In genomic region chrX:129842510-129843208, GRCh38 we compare ENCODE assay signal across 8 cellular contexts. TPM values are rescaled to one million over a fixed set of nuclear protein-coding genes. Genes with fewer than 3 reads are reported as not detected.
DNase-seq lines count a peak whose midpoint lies in the region; ATAC-seq and TF ChIP-seq lines count a peak whose summit lies in the region.

No MANE protein-coding gene starts in this region.

- peak overlapping the region; percentile 82 for H3K4me3 ChIP-seq in ACC112 (ENCODE audit: low read depth, low read length)
- H3K4me3 ChIP-seq in HAP-1: peak overlapping the region; percentile 73
- peak overlapping the region; percentile 79 for H3K4me3 ChIP-seq in left ventricle myocardium inferior
- peak overlapping the region; percentile 74 for H3K4me3 ChIP-seq in psoas muscle

- H3K4me1 ChIP-seq in ACC112 (ENCODE audit: control insufficient read depth, insufficient read depth, low read length, unreplicated experiment) (no peaks in the 10 kb centered on the region), HAP-1 (no peaks in the 10 kb centered on the region), left ventricle myocardium inferior (peaks cover 18% of the 10 kb centered on the region), psoas muscle (no peaks in the 10 kb centered on the region)

- H3K36me3 ChIP-seq in ACC112 (ENCODE audit: insufficient read depth, low read length) (no peaks in the 10 kb centered on the region), HAP-1 (replicated peaks) (peaks cover 11% of the 10 kb centered on the region), left ventricle myocardium inferior (no peaks in the 10 kb centered on the region), psoas muscle (ENCODE audit: insufficient read depth in 1 of 2, low read depth in 1 of 2) (peaks cover 0 to 7% of the 10 kb centered on the region in 2 donors)

- H3K27ac Mint-ChIP-seq in activated T-cell treated with anti-CD3 and anti-CD28 coated beads, Interleukin-2, amount 50 U/mL, for 24 hours: peak overlapping the region; percentile 65

- peak overlapping the region; percentile 81 for H3K4me3 Mint-ChIP-seq in activated T-cell treated with anti-CD3 and anti-CD28 coated beads, Interleukin-2, amount 50 U/mL, for 24 hours

- TF ChIP-seq CTCF in left ventricle myocardium inferior (IDR thresholded peaks at IDR 0.05; ENCODE audit: borderline replicate concordance) (no peak), psoas muscle (IDR thresholded peaks at IDR 0.05) (no peak)

- peak in 1 of 2 experiments; percentile 40 for DNase-seq in HAP-1 (ENCODE audit: low spot score in 2 of 2)
- peak; percentile 32 for DNase-seq in activated T-cell treated with anti-CD3 and anti-CD28 coated beads, Interleukin-2, amount 50 U/mL, for 24 hours
- DNase-seq in left ventricle myocardium inferior: peak; percentile 18
- DNase-seq in psoas muscle: peak; percentile 20 to 54
- DNase-seq in dedifferentiated amniotic fluid mesenchymal stem cell (ENCODE audit: extremely low spot score): no peak
- DNase-seq in superior temporal gyrus (ENCODE audit: extremely low spot score): no peak

- peak overlapping the region; percentile 47 for H3K27ac ChIP-seq in ACC112 (ENCODE audit: low read depth, low read length)
- peak overlapping the region; percentile 78 for H3K27ac ChIP-seq in left ventricle myocardium inferior (replicated peaks)
- peak overlapping the region; percentile 75 for H3K27ac ChIP-seq in psoas muscle

- no peaks in the 10 kb centered on the region for H3K9me3 Mint-ChIP-seq in activated T-cell treated with anti-CD3 and anti-CD28 coated beads, Interleukin-2, amount 50 U/mL, for 24 hours

- peaks cover 13% of the 10 kb centered on the region for H3K36me3 Mint-ChIP-seq in activated T-cell treated with anti-CD3 and anti-CD28 coated beads, Interleukin-2, amount 50 U/mL, for 24 hours (ENCODE audit: low read depth)

- H3K79me2 ChIP-seq in ACC112 (ENCODE audit: control insufficient read depth, insufficient read depth, low read length, unreplicated experiment): peaks cover 32% of the 10 kb centered on the region

- 13 to 36% (median 34%) methylated on average over 6 to 17 of the region's 17 CpGs for WGBS in psoas muscle, 3 donors

- H3K4me1 Mint-ChIP-seq in activated T-cell treated with anti-CD3 and anti-CD28 coated beads, Interleukin-2, amount 50 U/mL, for 24 hours (ENCODE audit: low read depth): peaks cover 35% of the 10 kb centered on the region

- intact Hi-C loops in left ventricle myocardium inferior (cut with micrococcal nuclease) (no loop called here), psoas muscle (cut with DNase I) (loop anchor here in 1 of 2 donors (5.0 to 10.0 kb wide), 2 partner anchors 65 to 208 kb away; partner anchors contain the start of gene UTP14A)

- H3K27me3 ChIP-seq in ACC112 (ENCODE audit: insufficient read depth, low read length) (no peaks in the 10 kb centered on the region), HAP-1 (ENCODE audit: low read depth) (no peaks in the 10 kb centered on the region), left ventricle myocardium inferior (ENCODE audit: low read depth) (no peaks in the 10 kb centered on the region), psoas muscle (ENCODE audit: insufficient read depth in 3 of 3, low read length in 2 of 3) (no peaks in the 10 kb centered on the region)

- in situ Hi-C loops in HAP-1 (cut with MboI; ENCODE audit: low sequenced_read_pairs): no loop called here

- ATAC-seq in psoas muscle (peak in 3 of 4 donors; percentile 20 to 53 (median 40)), GM21515 (IDR thresholded peaks at IDR 0.05; ENCODE audit: unreplicated experiment) (no peak)

- H3K9me3 ChIP-seq in HAP-1: no peaks in the 10 kb centered on the region
- H3K9me3 ChIP-seq in left ventricle myocardium inferior (replicated peaks): no peaks in the 10 kb centered on the region
- no peaks in the 10 kb centered on the region for H3K9me3 ChIP-seq in psoas muscle

- no peak overlapping the region for H2AFZ ChIP-seq in ACC112 (ENCODE audit: low read length, unreplicated experiment)

- peaks cover 20% of the 10 kb centered on the region for H3K27me3 Mint-ChIP-seq in activated T-cell treated with anti-CD3 and anti-CD28 coated beads, Interleukin-2, amount 50 U/mL, for 24 hours

RNA-seq across cellular contexts. Expression of gene ZDHHC9, which starts 1.0 kb away (rescaled TPM):
- total RNA-seq in left ventricle myocardium inferior: 11.9 TPM
- 10 to 100 TPM; 13.8 to 30.3 (median 17.6) TPM for total RNA-seq in psoas muscle
- 10 to 100 TPM in 2 of 3 donors, 1 to 10 TPM in 1; 8.7 to 32.7 (median 13.5) TPM for polyA plus RNA-seq in psoas muscle

Comparison
In these comparisons a context has a peak if more than half of its experiments do, and no peak if none do; other contexts are left out.
1. DNase-seq: peak in activated T-cell treated with anti-CD3 and anti-CD28 coated beads, Interleukin-2, amount 50 U/mL, for 24 hours (single experiment), left ventricle myocardium inferior (single experiment) and psoas muscle (2 of 2); none in dedifferentiated amniotic fluid mesenchymal stem cell (single experiment) and superior temporal gyrus (single experiment).
2. Peak in every context shown above with its lines, with median percentiles within 50 percentile points of each other: H3K27ac ChIP-seq and H3K4me3 ChIP-seq.